17 cellular contexts compared by ENCODE assay signal in the genomic region with DNA sequence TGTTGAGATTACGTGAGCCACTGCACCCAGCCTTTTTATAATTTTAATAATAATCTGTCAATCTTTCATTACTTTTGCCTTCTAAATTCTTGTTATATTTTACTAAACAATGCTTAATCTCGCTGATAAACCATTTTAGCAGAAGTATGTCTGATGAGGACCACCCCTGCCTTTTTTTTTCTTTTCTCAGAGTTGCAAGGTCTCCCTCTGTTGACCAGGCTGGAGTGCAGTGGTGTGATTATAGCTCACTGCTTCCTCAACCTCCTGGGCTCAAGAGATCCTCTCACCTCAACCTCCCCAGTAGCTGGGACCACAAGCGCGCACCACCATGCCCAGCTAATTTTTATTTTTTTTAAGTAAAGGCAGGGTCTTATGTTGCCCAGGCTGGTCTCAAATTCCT.
"Had no signal": no experiment of that assay in that cellular context is flagged by ENCODE, and none has a peak within 500 bp of the region (broad histone marks: within the 10 kb centered on the region; RNA-seq: fewer than 3 reads in every experiment).

No MANE protein-coding gene starts in this region.

- ATAC-seq: activated CD8-positive, alpha-beta memory T cell treated with anti-CD3 and anti-CD28 coated beads, Interleukin-2, amount 10 ng/mL, durations not matched to agents 7 days and 5 days; activated T-cell treated with anti-CD3 and anti-CD28 coated beads, Interleukin-2, amount 50 U/mL, for 4 hours; naive thymus-derived CD8-positive, alpha-beta T cell had no signal

- H3K27me3 Mint-ChIP-seq: activated CD8-positive, alpha-beta memory T cell treated with anti-CD3 and anti-CD28 coated beads, Interleukin-2, amount 10 ng/mL, durations not matched to agents 7 days and 5 days; activated naive CD8-positive, alpha-beta T cell treated with anti-CD3 and anti-CD28 coated beads for 36 hours; naive thymus-derived CD8-positive, alpha-beta T cell; stimulated activated naive CD8-positive, alpha-beta T cell treated with anti-CD3 and anti-CD28 coated beads, Interleukin-15, Interleukin-2, amounts not matched to agents 100 ng/mL and 50 ng/mL, for 24 hours had no signal

- H3K36me3 Mint-ChIP-seq: activated naive CD8-positive, alpha-beta T cell treated with anti-CD3 and anti-CD28 coated beads for 36 hours; naive thymus-derived CD8-positive, alpha-beta T cell had no signal

- H3K9me3 Mint-ChIP-seq: activated naive CD8-positive, alpha-beta T cell treated with anti-CD3 and anti-CD28 coated beads for 36 hours; activated T-cell treated with anti-CD3 and anti-CD28 coated beads, Interleukin-2, amount 50 U/mL, for 4 hours; stimulated activated naive CD8-positive, alpha-beta T cell treated with anti-CD3 and anti-CD28 coated beads, Interleukin-15, Interleukin-2, amounts not matched to agents 100 ng/mL and 50 ng/mL, for 24 hours had no signal

- H3K4me3 ChIP-seq: breast epithelium, esophagus squamous epithelium, lung, prostate gland, thoracic aorta had no signal

- H3K27ac ChIP-seq: prostate gland, thoracic aorta had no signal

- H3K27ac Mint-ChIP-seq: activated CD8-positive, alpha-beta memory T cell treated with anti-CD3 and anti-CD28 coated beads, Interleukin-2, amount 10 ng/mL, durations not matched to agents 7 days and 5 days; activated naive CD8-positive, alpha-beta T cell treated with anti-CD3 and anti-CD28 coated beads for 36 hours; naive thymus-derived CD8-positive, alpha-beta T cell had no signal

- H3K36me3 ChIP-seq: breast epithelium, prostate gland, thoracic aorta had no signal

- H3K27me3 ChIP-seq: breast epithelium, esophagus squamous epithelium had no signal

- H3K4me1 Mint-ChIP-seq: activated naive CD8-positive, alpha-beta T cell treated with anti-CD3 and anti-CD28 coated beads for 36 hours had no signal

- H3K4me1 ChIP-seq: breast epithelium, prostate gland had no signal

- DNase-seq: activated CD4-positive, alpha-beta T cell treated with anti-CD3 and anti-CD28 coated beads for 1 hour; activated CD4-positive, alpha-beta T cell treated with anti-CD3 and anti-CD28 coated beads, Interleukin-2, amount 50 U/mL, for 48 hours; activated CD8-positive, alpha-beta memory T cell treated with anti-CD3 and anti-CD28 coated beads, Interleukin-2, amount 10 ng/mL, durations not matched to agents 7 days and 5 days; activated gamma-delta T cell treated with Interleukin-2 at 50 U/mL for 16 hours; activated naive CD8-positive, alpha-beta T cell treated with anti-CD3 and anti-CD28 coated beads for 36 hours; activated T-cell treated with anti-CD3 and anti-CD28 coated beads, Interleukin-2, amount 50 U/mL, for 4 hours; anterior cingulate cortex; esophagus squamous epithelium; foreskin fibroblast; naive thymus-derived CD8-positive, alpha-beta T cell; occipital lobe; stimulated activated CD4-positive, alpha-beta T cell treated with anti-CD3 and anti-CD28 coated beads, Interleukin-12 subunit alpha, Interleukin-12 subunit beta, amount 100 ng/mL, for 4 hours had no signal

- H3K4me3 Mint-ChIP-seq: activated CD8-positive, alpha-beta memory T cell treated with anti-CD3 and anti-CD28 coated beads, Interleukin-2, amount 10 ng/mL, durations not matched to agents 7 days and 5 days; activated naive CD8-positive, alpha-beta T cell treated with anti-CD3 and anti-CD28 coated beads for 36 hours; activated T-cell treated with anti-CD3 and anti-CD28 coated beads, Interleukin-2, amount 50 U/mL, for 4 hours; naive thymus-derived CD8-positive, alpha-beta T cell; stimulated activated naive CD8-positive, alpha-beta T cell treated with anti-CD3 and anti-CD28 coated beads, Interleukin-15, Interleukin-2, amounts not matched to agents 100 ng/mL and 50 ng/mL, for 24 hours had no signal
